Comparison of ENCODE assay signal across 9 cellular contexts in genomic region chr5:141821430-141821925, GRCh38. TPM values are rescaled to one million over a fixed set of nuclear protein-coding genes. Genes with fewer than 3 reads are reported as not detected.
DNase-seq lines count a peak whose midpoint lies in the region; ATAC-seq and TF ChIP-seq lines count a peak whose summit lies in the region.
"Had no signal": no experiment of that assay in that cellular context is flagged by ENCODE, and none has a peak within 500 bp of the region (broad histone marks: within the 10 kb centered on the region; RNA-seq: fewer than 3 reads in every experiment).

No MANE protein-coding gene starts in this region.

- no peak for ATAC-seq in lung (ENCODE audit: insufficient read depth, low FRiP score)
- no peak for ATAC-seq in GM21619 (IDR thresholded peaks at IDR 0.05; ENCODE audit: unreplicated experiment)
- no peak for ATAC-seq in HG03565 (IDR thresholded peaks at IDR 0.05; ENCODE audit: unreplicated experiment)
- no peak for ATAC-seq in GM18498 (IDR thresholded peaks at IDR 0.05; ENCODE audit: unreplicated experiment)

- no peak for TF ChIP-seq EP300 in ovary (IDR thresholded peaks at IDR 0.05)

- DNase-seq in AG09309 (ENCODE audit: low read depth) = peak; percentile 92
- DNase-seq in Karpas-422 = peak; percentile 62
- peak; percentile 38 to 42 for DNase-seq in cerebellar nuclear complex (lab: John Stamatoyannopoulos, UW)
- no peak for DNase-seq in lung (ENCODE audit: low spot score)
- no peak for DNase-seq in ovary
- DNase-seq: activated CD4-positive, alpha-beta T cell treated with anti-CD3 and anti-CD28 coated beads for 1 hour had no signal

- no peak for TF ChIP-seq POLR2A in ovary (IDR thresholded peaks at IDR 0.05)

- WGBS in lung, 2 donors = 51 to 78% methylated on average over 3 of the region's 3 CpGs
- 44 to 54% (median 53%) methylated on average over 3 of the region's 3 CpGs for WGBS in ovary, 3 donors

- H3K9ac ChIP-seq in Karpas-422 (ENCODE audit: low read length) = no peak overlapping the region

- no peaks in the 10 kb centered on the region for H4K20me1 ChIP-seq in Karpas-422 (ENCODE audit: insufficient read depth, low read depth, low read length)

- H3K36me3 ChIP-seq in Karpas-422 (ENCODE audit: insufficient read depth, low read length) (no peaks in the 10 kb centered on the region), lung (ENCODE audit: control insufficient read depth in 2 of 2, insufficient read depth in 2 of 2, low read length in 2 of 2) (no peaks in the 10 kb centered on the region), ovary (no peaks in the 10 kb centered on the region)

- no peaks in the 10 kb centered on the region for H3K4me1 ChIP-seq in Karpas-422 (ENCODE audit: low read length)
- H3K4me1 ChIP-seq in lung (ENCODE audit: control insufficient read depth in 2 of 2, insufficient read depth in 2 of 2, low read length in 2 of 2) = peaks cover 0 to 16% of the 10 kb centered on the region in 2 donors
- no peaks in the 10 kb centered on the region for H3K4me1 ChIP-seq in ovary (ENCODE audit: insufficient read depth)

- no peaks in the 10 kb centered on the region for H3K9me2 ChIP-seq in Karpas-422 (replicated peaks; ENCODE audit: insufficient read depth, low read length)

- H3K9me3 ChIP-seq in Karpas-422 (ENCODE audit: low read length) = no peaks in the 10 kb centered on the region
- H3K9me3 ChIP-seq in lung (ENCODE audit: control insufficient read depth in 2 of 2, insufficient read depth in 1 of 2, low read length in 1 of 2) = no peaks in the 10 kb centered on the region
- no peaks in the 10 kb centered on the region for H3K9me3 ChIP-seq in ovary

- no peak overlapping the region for H3K4me2 ChIP-seq in Karpas-422 (ENCODE audit: low read depth, low read length, poor library complexity, severe bottlenecking)

- no peaks in the 10 kb centered on the region for H3K79me2 ChIP-seq in Karpas-422 (ENCODE audit: low read length)

- H3K27ac ChIP-seq in Karpas-422 (ENCODE audit: low read length) (no peak overlapping the region), lung (ENCODE audit: low read depth in 1 of 2, low read length in 1 of 2) (peak overlapping the region; percentile 22 to 71), ovary (no peak overlapping the region)

- intact Hi-C loops in ovary (cut with DNase I) = loop anchor here in 1 of 4 donors (5.0 kb wide), 1 partner anchor 56 kb away; the partner anchor contains the start of gene PCDH1

- no peak for TF ChIP-seq CTCF in AG09309 (IDR thresholded peaks at IDR 0.05; ENCODE audit: control insufficient read depth, insufficient read depth, low read depth, low read length, missing control alignments)
- TF ChIP-seq CTCF in lung (IDR thresholded peaks at IDR 0.05; ENCODE audit: control extremely low read depth, extremely low read depth) = no peak
- no peak for TF ChIP-seq CTCF in ovary (IDR thresholded peaks at IDR 0.05)

- no peak overlapping the region for H2AFZ ChIP-seq in Karpas-422 (ENCODE audit: low read length)

- H3K27me3 ChIP-seq in Karpas-422 (ENCODE audit: low read length) (no peaks in the 10 kb centered on the region), lung (ENCODE audit: control insufficient read depth, insufficient read depth) (no peaks in the 10 kb centered on the region), ovary (no peaks in the 10 kb centered on the region)

- H3K4me3 ChIP-seq in AG09309 (ENCODE audit: control insufficient read depth, low read depth, low read length) (no peak overlapping the region), Karpas-422 (ENCODE audit: low read length) (no peak overlapping the region), lung (no peak overlapping the region), ovary (no peak overlapping the region)

RNA-seq across cellular contexts. Expression of gene PCDH1, which starts 56.7 kb away (rescaled TPM):
- not detected in 2 replicates for total RNA-seq in Karpas-422 (2014; rRNA removed; shearing (Covaris generic); ENCODE audit: low replicate concordance)
- 10 to 100 TPM; 43.6 to 70.2 TPM for total RNA-seq in lung
- polyA plus RNA-seq in lung = 10 to 100 TPM; 18.2 to 45.1 TPM
- total RNA-seq in ovary = 10 to 100 TPM in 2 of 7 donors, 1 to 10 TPM in 5; 3.2 to 13.8 (median 8.8) TPM
- polyA plus RNA-seq in ovary = 1 to 10 TPM; 4.1 to 7.0 TPM

Comparison
In these comparisons a context has a peak if more than half of its experiments do, and no peak if none do; other contexts are left out.
1. DNase-seq: peak in AG09309 (single experiment), Karpas-422 (single experiment) and cerebellar nuclear complex (2 of 2); none in lung (single experiment) and ovary (0 of 5).
2. H3K27ac ChIP-seq: peak in lung (2 of 2); none in Karpas-422 (single experiment) and ovary (0 of 2).